15 cellular contexts compared by ENCODE assay signal in the genomic region with DNA sequence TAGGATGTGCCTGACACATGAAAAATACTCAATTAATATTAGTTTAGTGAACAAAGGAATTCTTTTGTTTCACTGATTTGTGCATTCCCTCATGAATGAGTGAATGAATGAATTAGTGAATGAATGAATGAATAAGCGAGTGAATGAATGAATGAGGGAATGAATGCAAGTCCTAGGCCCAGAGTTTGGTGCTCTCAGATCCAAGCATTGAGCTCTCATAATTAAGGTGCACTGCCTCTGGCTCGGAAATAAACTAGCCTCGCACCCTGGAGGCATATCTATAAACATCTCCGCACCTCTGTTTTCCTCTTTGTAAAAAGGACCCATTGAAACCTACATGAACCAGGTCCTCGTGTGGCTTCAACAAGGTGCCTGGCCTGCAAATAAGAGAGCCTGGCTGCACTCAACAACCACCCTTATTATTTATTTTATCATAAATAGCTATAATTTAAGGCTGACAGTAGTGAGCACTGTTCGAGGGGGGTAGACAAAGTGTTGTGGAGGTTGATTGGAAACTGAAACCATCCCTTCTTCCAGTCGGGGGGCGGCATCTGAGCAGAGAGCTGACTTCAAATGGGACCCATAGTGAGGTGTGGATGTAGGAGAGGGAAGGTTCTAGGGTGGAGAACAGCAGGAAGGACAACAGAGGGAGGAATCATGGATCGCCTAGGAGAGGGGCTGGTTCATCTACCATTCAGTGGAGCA.
DNase-seq lines count a peak whose midpoint lies in the region; ATAC-seq and TF ChIP-seq lines count a peak whose summit lies in the region.
"Had no signal": no experiment of that assay in that cellular context is flagged by ENCODE, and none has a peak within 500 bp of the region (broad histone marks: within the 10 kb centered on the region; RNA-seq: fewer than 3 reads in every experiment).

No MANE protein-coding gene starts in this region.

- H3K4me3 ChIP-seq in colonic mucosa: no peak overlapping the region
- no peak overlapping the region for H3K4me3 ChIP-seq in thyroid gland (replicated peaks in 1 of 3)
- H3K4me3 ChIP-seq in neural progenitor cell: no peak overlapping the region
- H3K4me3 ChIP-seq: BLaER1 treated with 17β-estradiol and CSF1 and Interleukin-3, amounts not matched to agents 10 nM and 100 nM; HAP-1 had no signal

- no peaks in the 10 kb centered on the region for H3K9me3 Mint-ChIP-seq in osteocyte (ENCODE audit: unreplicated experiment)
- H3K9me3 Mint-ChIP-seq in activated T-helper 17 cell treated with anti-CD3 and anti-CD28 coated beads, Interleukin-2, amount 50 U/mL, for 72 hours: no peaks in the 10 kb centered on the region
- no peaks in the 10 kb centered on the region for H3K9me3 Mint-ChIP-seq in neural progenitor cell
- H3K9me3 Mint-ChIP-seq: CD4-positive, alpha-beta T cell had no signal

- no peaks in the 10 kb centered on the region for H3F3A ChIP-seq in neural progenitor cell (ENCODE audit: low read depth)

- H3K36me3 Mint-ChIP-seq in osteocyte (ENCODE audit: unreplicated experiment) (no peaks in the 10 kb centered on the region), neural progenitor cell (no peaks in the 10 kb centered on the region)
- no peaks in the 10 kb centered on the region for H3K36me3 Mint-ChIP-seq in activated T-helper 17 cell treated with anti-CD3 and anti-CD28 coated beads, Interleukin-2, amount 50 U/mL, for 72 hours (ENCODE audit: low read depth)

- DNase-seq in cardiac septum (ENCODE audit: low spot score): peak; percentile 53
- no peak for DNase-seq in Right ventricle myocardium superior
- DNase-seq in colonic mucosa: peak; percentile 10
- peak; percentile 27 for DNase-seq in osteocyte (ENCODE audit: extremely low spot score, unreplicated experiment)
- DNase-seq in left colon: no peak
- no peak for DNase-seq in thyroid gland
- no peak for DNase-seq in neural progenitor cell (ENCODE audit: low spot score)
- DNase-seq: ACHN; CD4-positive, alpha-beta T cell; DMS79; GOT3 had no signal

- H3K4me2 ChIP-seq in neural progenitor cell: no peak overlapping the region
- H3K4me2 ChIP-seq: BLaER1 treated with 17β-estradiol and CSF1 and Interleukin-3, amounts not matched to agents 10 nM and 100 nM had no signal

- TF ChIP-seq CTCF in colonic mucosa (IDR thresholded peaks at IDR 0.05) (no peak), osteocyte (IDR thresholded peaks at IDR 0.05) (no peak), thyroid gland (IDR thresholded peaks at IDR 0.05) (no peak), neural progenitor cell (IDR thresholded peaks at IDR 0.05) (no peak)

- intact Hi-C loops in cardiac septum (cut with DNase I) (no loop called here), Right ventricle myocardium superior (cut with DNase I) (no loop called here), colonic mucosa (cut with DNase I) (no loop called here), left colon (cut with DNase I, micrococcal nuclease) (no loop called here), thyroid gland (cut with DNase I) (no loop called here)

- H3K9ac ChIP-seq in colonic mucosa (ENCODE audit: low read depth in 2 of 2, low read length in 2 of 2) (no peak overlapping the region), neural progenitor cell (no peak overlapping the region)
- H3K9ac ChIP-seq: BLaER1 treated with 17β-estradiol and CSF1 and Interleukin-3, amounts not matched to agents 10 nM and 100 nM had no signal

- no peaks in the 10 kb centered on the region for H3K36me3 ChIP-seq in colonic mucosa
- H3K36me3 ChIP-seq in thyroid gland: no peaks in the 10 kb centered on the region
- no peaks in the 10 kb centered on the region for H3K36me3 ChIP-seq in neural progenitor cell
- H3K36me3 ChIP-seq: BLaER1 treated with 17β-estradiol and CSF1 and Interleukin-3, amounts not matched to agents 10 nM and 100 nM; HAP-1 had no signal

- H3K4me1 ChIP-seq in colonic mucosa: no peaks in the 10 kb centered on the region
- H3K4me1 ChIP-seq in thyroid gland: no peaks in the 10 kb centered on the region
- H3K4me1 ChIP-seq in neural progenitor cell: no peaks in the 10 kb centered on the region
- H3K4me1 ChIP-seq: HAP-1 had no signal

- TF ChIP-seq POLR2A in thyroid gland (IDR thresholded peaks at IDR 0.05): no peak

- peaks cover 15% of the 10 kb centered on the region for H3K27me3 Mint-ChIP-seq in osteocyte (ENCODE audit: unreplicated experiment)
- H3K27me3 Mint-ChIP-seq in activated T-helper 17 cell treated with anti-CD3 and anti-CD28 coated beads, Interleukin-2, amount 50 U/mL, for 72 hours: no peaks in the 10 kb centered on the region
- peaks cover 7% of the 10 kb centered on the region for H3K27me3 Mint-ChIP-seq in neural progenitor cell (ENCODE audit: insufficient read depth, low read depth)
- H3K27me3 Mint-ChIP-seq: CD4-positive, alpha-beta T cell had no signal

- 84 to 89% methylated on average over 9 of the region's 9 CpGs for WGBS in thyroid gland, 2 donors

- H2AFZ ChIP-seq in neural progenitor cell (replicated peaks): no peak overlapping the region

- H3K27ac ChIP-seq in colonic mucosa: no peak overlapping the region
- H3K27ac ChIP-seq in thyroid gland: no peak overlapping the region
- no peak overlapping the region for H3K27ac ChIP-seq in neural progenitor cell
- H3K27ac ChIP-seq: BLaER1 treated with 17β-estradiol and CSF1 and Interleukin-3, amounts not matched to agents 10 nM and 100 nM; HL-60 had no signal

- H3K27ac Mint-ChIP-seq in osteocyte (ENCODE audit: unreplicated experiment) (no peak overlapping the region), neural progenitor cell (no peak overlapping the region)
- no peak overlapping the region for H3K27ac Mint-ChIP-seq in activated T-helper 17 cell treated with anti-CD3 and anti-CD28 coated beads, Interleukin-2, amount 50 U/mL, for 72 hours
- H3K27ac Mint-ChIP-seq: CD4-positive, alpha-beta T cell had no signal

- ATAC-seq in Right ventricle myocardium superior (ENCODE audit: poor library complexity) (no peak), left colon (no peak)
- ATAC-seq in activated T-helper 17 cell treated with anti-CD3 and anti-CD28 coated beads, Interleukin-2, amount 50 U/mL, for 72 hours (replicated peaks): no peak

- no peaks in the 10 kb centered on the region for H4K20me1 ChIP-seq in neural progenitor cell (ENCODE audit: low read depth)
- H4K20me1 ChIP-seq: BLaER1 treated with 17β-estradiol and CSF1 and Interleukin-3, amounts not matched to agents 10 nM and 100 nM had no signal

- H3K4me1 Mint-ChIP-seq in osteocyte (ENCODE audit: unreplicated experiment) (peaks cover 7% of the 10 kb centered on the region), neural progenitor cell (no peaks in the 10 kb centered on the region)
- H3K4me1 Mint-ChIP-seq in activated T-helper 17 cell treated with anti-CD3 and anti-CD28 coated beads, Interleukin-2, amount 50 U/mL, for 72 hours: peaks cover 8% of the 10 kb centered on the region

- H3K79me2 ChIP-seq in neural progenitor cell (ENCODE audit: low read depth): no peaks in the 10 kb centered on the region

- H3K27me3 ChIP-seq in colonic mucosa (no peaks in the 10 kb centered on the region), thyroid gland (no peaks in the 10 kb centered on the region), neural progenitor cell (no peaks in the 10 kb centered on the region)
- H3K27me3 ChIP-seq: BLaER1 treated with 17β-estradiol and CSF1 and Interleukin-3, amounts not matched to agents 10 nM and 100 nM had no signal

- H3K9me3 ChIP-seq in colonic mucosa (no peaks in the 10 kb centered on the region), thyroid gland (no peaks in the 10 kb centered on the region), neural progenitor cell (ENCODE audit: low read depth) (no peaks in the 10 kb centered on the region)
- H3K9me3 ChIP-seq: BLaER1 treated with 17β-estradiol and CSF1 and Interleukin-3, amounts not matched to agents 10 nM and 100 nM; HAP-1 had no signal

- H3K4me3 Mint-ChIP-seq in osteocyte (ENCODE audit: unreplicated experiment) (no peak overlapping the region), neural progenitor cell (no peak overlapping the region)
- no peak overlapping the region for H3K4me3 Mint-ChIP-seq in activated T-helper 17 cell treated with anti-CD3 and anti-CD28 coated beads, Interleukin-2, amount 50 U/mL, for 72 hours
- H3K4me3 Mint-ChIP-seq: CD4-positive, alpha-beta T cell had no signal

Comparison
In these comparisons a context has a peak if more than half of its experiments do, and no peak if none do; other contexts are left out.
1. DNase-seq: peak in cardiac septum (single experiment), colonic mucosa (single experiment) and osteocyte (single experiment); none in Right ventricle myocardium superior (single experiment), left colon (0 of 2), thyroid gland (0 of 2) and neural progenitor cell (single experiment).